27 cellular contexts compared by ENCODE assay signal in genomic region chr9:99490736-99491135, GRCh38.
DNase-seq lines count a peak whose midpoint lies in the region; ATAC-seq and TF ChIP-seq lines count a peak whose summit lies in the region.
"Had no signal": no experiment of that assay in that cellular context is flagged by ENCODE, and none has a peak within 500 bp of the region (broad histone marks: within the 10 kb centered on the region; RNA-seq: fewer than 3 reads in every experiment).

No MANE protein-coding gene starts in this region.

- H3K36me3 ChIP-seq in MG63 = no peaks in the 10 kb centered on the region
- no peaks in the 10 kb centered on the region for H3K36me3 ChIP-seq in osteoblast (ENCODE audit: insufficient read depth, low read length)
- H3K36me3 ChIP-seq: BLaER1, left ventricle myocardium inferior, pancreas, upper lobe of right lung had no signal

- peak; percentile 66 for DNase-seq in AG10803 (ENCODE audit: low read depth)
- peak; percentile 73 for DNase-seq in MG63
- peak; percentile 93 for DNase-seq in fibroblast of gingiva (ENCODE audit: low read depth)
- DNase-seq in osteoblast (ENCODE audit: insufficient read length, low spot score, missing footprints) = peak; percentile 51
- DNase-seq in MV-4-11 (lab: John Stamatoyannopoulos, UW) = no peak
- DNase-seq in NCI-H1048 (lab: John Stamatoyannopoulos, UW) = no peak
- no peak for DNase-seq in Right ventricle myocardium inferior (ENCODE audit: missing footprints)
- DNase-seq: activated CD4-positive, alpha-beta memory T cell treated with anti-CD3 and anti-CD28 coated beads for 36 hours; activated CD4-positive, alpha-beta T cell treated with anti-CD3 and anti-CD28 coated beads for 1 hour; activated naive CD4-positive, alpha-beta T cell; activated T-cell treated with anti-CD3 and anti-CD28 coated beads, Interleukin-2, amount 50 U/mL, for 72 hours; cerebellar nuclear complex; head of caudate nucleus; islet precursor cell; Kasumi-1; left ventricle myocardium inferior; mesendoderm; NCI-H146; NCI-H2107; NCI-H82; pancreas; small intestine; stimulated activated naive CD4-positive, alpha-beta T cell treated with Interleukin-2 at 50 U/mL for 16 hours; upper lobe of right lung had no signal

- H3K4me1 ChIP-seq in osteoblast (ENCODE audit: insufficient read depth, low read length) = peaks cover 4% of the 10 kb centered on the region
- H3K4me1 ChIP-seq: A549, left ventricle myocardium inferior, pancreas, upper lobe of right lung had no signal

- H3K4me2 ChIP-seq in osteoblast (ENCODE audit: insufficient read depth, low read length) = no peak overlapping the region
- H3K4me2 ChIP-seq: A549 had no signal

- H3K27ac ChIP-seq in osteoblast (ENCODE audit: low read depth, low read length) = no peak overlapping the region
- H3K27ac ChIP-seq: A549, left ventricle myocardium inferior, pancreas, upper lobe of right lung had no signal

- no peaks in the 10 kb centered on the region for H4K20me1 ChIP-seq in osteoblast (ENCODE audit: insufficient read depth, low read length)
- H4K20me1 ChIP-seq: BLaER1 had no signal

- H3K27me3 ChIP-seq in MG63 (no peaks in the 10 kb centered on the region), osteoblast (ENCODE audit: insufficient read depth, low read length) (no peaks in the 10 kb centered on the region)
- H3K27me3 ChIP-seq: BLaER1, pancreas, upper lobe of right lung had no signal

- H3K4me3 ChIP-seq in AG10803 (ENCODE audit: low read length) = no peak overlapping the region
- H3K4me3 ChIP-seq in MG63 = no peak overlapping the region
- no peak overlapping the region for H3K4me3 ChIP-seq in osteoblast (ENCODE audit: insufficient read depth, low read length)
- H3K4me3 ChIP-seq: A549, BLaER1, left ventricle myocardium inferior, pancreas, upper lobe of right lung had no signal

- H2AFZ ChIP-seq in osteoblast (ENCODE audit: low read length) = no peak overlapping the region

- ATAC-seq in GM21723 (IDR thresholded peaks at IDR 0.05; ENCODE audit: unreplicated experiment) (no peak), Right ventricle myocardium inferior (no peak)
- ATAC-seq: A549; activated T-cell treated with anti-CD3 and anti-CD28 coated beads, Interleukin-2, amount 50 U/mL, for 72 hours; pancreas; upper lobe of right lung had no signal

- H3K9me3 ChIP-seq in MG63 (no peaks in the 10 kb centered on the region), osteoblast (ENCODE audit: low read depth, low read length) (no peaks in the 10 kb centered on the region)
- H3K9me3 ChIP-seq: A549, BLaER1, left ventricle myocardium inferior, pancreas, upper lobe of right lung had no signal

- intact Hi-C loops in Right ventricle myocardium inferior (cut with DNase I) = no loop called here

- no peaks in the 10 kb centered on the region for H3K79me2 ChIP-seq in osteoblast (ENCODE audit: insufficient read depth, low read length)

- TF ChIP-seq CTCF in AG10803 (conservative IDR thresholded peaks at IDR 0.05; ENCODE audit: low read length) (no peak), osteoblast (IDR thresholded peaks at IDR 0.05; ENCODE audit: extremely low read depth, low read depth, low read length) (no peak)

Comparison
In these comparisons a context has a peak if more than half of its experiments do, and no peak if none do; other contexts are left out.
1. DNase-seq: peak in AG10803 (single experiment), MG63 (single experiment), fibroblast of gingiva (single experiment) and osteoblast (single experiment); none in MV-4-11 (single experiment), NCI-H1048 (single experiment) and Right ventricle myocardium inferior (single experiment).